8 cellular contexts compared by ENCODE assay signal in the genomic region with DNA sequence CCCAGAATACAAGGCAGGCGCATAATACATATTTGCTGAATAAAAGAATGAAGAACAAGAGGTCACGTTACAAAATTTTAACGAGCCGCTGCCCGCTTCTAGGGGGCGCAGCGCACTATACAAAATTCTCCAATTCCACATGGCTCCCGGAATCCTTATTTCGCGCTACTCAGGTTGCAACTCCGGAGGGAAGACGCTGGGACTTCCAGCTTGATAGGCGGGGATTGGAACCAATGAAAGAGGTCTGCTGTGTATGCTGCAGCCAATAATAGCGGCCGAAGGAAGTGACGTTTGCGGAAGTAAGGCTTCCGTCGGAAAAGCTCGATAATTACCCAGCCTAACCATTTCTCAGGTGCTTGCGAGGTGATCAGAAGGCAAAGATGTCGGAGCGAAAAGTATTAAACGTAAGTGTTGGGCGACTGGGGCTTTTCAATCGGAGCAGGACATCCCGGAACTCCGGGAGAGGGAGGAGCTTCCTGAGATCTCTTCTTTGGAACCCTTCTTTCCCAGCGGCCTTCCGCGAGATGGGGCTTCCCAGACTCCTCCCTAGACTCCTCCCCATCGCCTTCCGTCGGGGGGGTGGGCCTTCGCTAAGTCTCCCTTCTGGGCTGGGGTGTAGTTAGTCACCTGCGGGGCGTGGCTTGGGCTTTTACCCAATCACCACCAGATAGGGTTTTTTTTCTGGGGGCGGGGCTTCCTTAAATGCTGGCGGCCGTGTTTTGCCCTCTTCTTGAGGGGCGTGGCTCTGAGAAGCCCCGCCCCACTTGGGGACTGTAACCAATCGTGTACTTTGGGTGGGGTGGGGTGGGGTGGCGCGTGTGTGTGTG. TPM values are rescaled to one million over a fixed set of nuclear protein-coding genes. Genes with fewer than 3 reads are reported as not detected.
A peak's percentile ranks its signal among the peaks of the same experiment; 100 is the strongest.
DNase-seq lines count a peak whose midpoint lies in the region; ATAC-seq, FAIRE-seq and TF ChIP-seq lines count a peak whose summit lies in the region.

A gene (plus strand): TSS at position 314 of the 827 bp plus-strand sequence. CDS start 67 bp downstream, at position 381.

- H3K27ac ChIP-seq in pancreas (peak within 1 kb of the TSS; percentile 96 to 99 (median 98)), tibial artery (peak within 1 kb of the TSS; percentile 94)

- H3K4me3 ChIP-seq in pancreas = peak within 1 kb of the TSS; percentile 31 to 65 (median 60)
- H3K4me3 ChIP-seq in tibial artery = peak within 1 kb of the TSS; percentile 62 to 63

- 0 to 1% methylated on average over 41 to 45 of the region's 45 CpGs for WGBS in pancreas, 2 donors

- FAIRE-seq in pancreas (lab: Jason Lieb, UNC) = peak; percentile 84

- intact Hi-C loops in Right ventricle myocardium superior (cut with DNase I) = no loop called here
- intact Hi-C loops in pancreas (cut with DNase I) = no loop called here
- intact Hi-C loops in tibial artery (cut with DNase I; ENCODE audit: low total_unique reads) = loop anchor here (2.0 kb wide), 1 partner anchor 94 kb away; no protein-coding TSS in a partner anchor

- H3K9me3 ChIP-seq in pancreas = no peaks in the 10 kb centered on the region
- H3K9me3 ChIP-seq in tibial artery = peaks cover 0 to 2% (median 0%) of the 10 kb centered on the region in 3 donors

- no peaks in the 10 kb centered on the region for H3K4me1 ChIP-seq in pancreas
- H3K4me1 ChIP-seq in tibial artery = peaks cover 0 to 13% (median 6%) of the 10 kb centered on the region in 4 donors

- H3K27me3 ChIP-seq in pancreas (no peaks in the 10 kb centered on the region), tibial artery (no peaks in the 10 kb centered on the region)

- peak; percentile 84 for ATAC-seq in HG02763 (IDR thresholded peaks at IDR 0.05; ENCODE audit: unreplicated experiment)
- peak; percentile 99 for ATAC-seq in Right ventricle myocardium superior (ENCODE audit: poor library complexity)
- ATAC-seq in pancreas = peak; percentile 97 to 99 (median 97)

- peak; percentile 40; the same call in 1 of the 2 replicates for TF ChIP-seq CTCF in GM12874 (IDR thresholded peaks at IDR 0.05; ENCODE audit: insufficient read depth, low read depth, low read length)
- TF ChIP-seq CTCF in pancreas (IDR thresholded peaks at IDR 0.05) = peak in 1 of 4 donors; percentile 17
- peak; percentile 20 to 33 for TF ChIP-seq CTCF in tibial artery (IDR thresholded peaks at IDR 0.05)

- H3K36me3 ChIP-seq in pancreas = peaks cover 0 to 24% (median 10%) of the 10 kb centered on the region in 3 donors
- peaks cover 31 to 37% (median 32%) of the 10 kb centered on the region in 3 donors for H3K36me3 ChIP-seq in tibial artery

- DNase-seq in NCI-H1417 (lab: John Stamatoyannopoulos, UW) (peak; percentile 100), SW 1271 (lab: John Stamatoyannopoulos, UW) (peak; percentile 98), Right ventricle myocardium superior (peak; percentile 99), pancreas (peak; percentile 92 to 100 (median 99)), tibial artery (peak; percentile 99 to 100)
- peak; percentile 99 for DNase-seq in activated naive CD8-positive, alpha-beta T cell treated with anti-CD3 and anti-CD28 coated beads, Interleukin-2, amount 50 U/mL, for 16 hours (ENCODE audit: low read depth, low spot score)

RNA-seq across cellular contexts. Expression of the gene that starts here (rescaled TPM):
- 7.8 TPM for total RNA-seq in Right ventricle myocardium superior
- 10 to 100 TPM in 4 of 6 donors, 1 to 10 TPM in 2; 9.8 to 13.9 (median 11.2) TPM for total RNA-seq in pancreas
- 10 to 100 TPM; 25.0 to 32.0 TPM for polyA plus RNA-seq in pancreas

Comparison
In these comparisons a context has a peak if more than half of its experiments do, and no peak if none do; other contexts are left out.
1. Peak in every context shown above with its lines: DNase-seq, ATAC-seq, H3K4me3 ChIP-seq and H3K27ac ChIP-seq.